Comparison of ENCODE assay signal across 5 cellular contexts in genomic region chr14:72389200-72389599, GRCh38.
"Had no signal": no experiment of that assay in that cellular context is flagged by ENCODE, and none has a peak within 500 bp of the region (broad histone marks: within the 10 kb centered on the region; RNA-seq: fewer than 3 reads in every experiment).

No MANE protein-coding gene starts in this region.

- H3K4me3 ChIP-seq: GM23338, K562 had no signal

- DNase-seq: H9, HCEC 1CT, IMR-90 had no signal

- ATAC-seq: GM23338, K562 had no signal

- H3K4me2 ChIP-seq: GM23338 had no signal
